Comparison of ENCODE assay signal across 16 cellular contexts in the genomic region with DNA sequence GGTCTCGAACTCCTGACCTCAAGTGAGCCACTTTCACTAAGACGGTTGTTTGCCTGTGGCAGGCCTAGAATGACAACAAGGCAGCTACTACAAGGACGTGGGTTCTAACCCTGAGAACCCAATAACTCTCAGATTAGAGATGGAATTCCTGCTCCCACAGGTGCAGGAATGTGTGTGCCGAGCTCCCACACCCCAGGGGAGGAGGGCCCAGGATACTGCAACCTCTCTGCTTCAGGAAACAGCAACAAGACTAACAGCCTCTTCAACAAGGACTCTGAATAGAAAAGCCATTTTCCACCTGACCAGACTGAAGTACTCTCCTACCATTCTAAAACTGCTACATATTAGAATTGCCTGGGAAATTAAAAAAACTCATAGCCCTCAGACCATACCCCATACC.
"Had no signal": no experiment of that assay in that cellular context is flagged by ENCODE, and none has a peak within 500 bp of the region (broad histone marks: within the 10 kb centered on the region; RNA-seq: fewer than 3 reads in every experiment).

No MANE protein-coding gene starts in this region.

- H3K27ac Mint-ChIP-seq: natural killer cell had no signal

- H3K27me3 ChIP-seq: esophagus squamous epithelium, sigmoid colon, tibial nerve, vagina had no signal

- H3K9ac ChIP-seq: parathyroid adenoma had no signal

- H3K4me3 ChIP-seq: esophagus squamous epithelium, sigmoid colon, tibial nerve, vagina had no signal

- H3K36me3 Mint-ChIP-seq: natural killer cell had no signal

- H2AFZ ChIP-seq: parathyroid adenoma had no signal

- ATAC-seq: natural killer cell; stimulated activated effector memory CD8-positive, alpha-beta T cell treated with anti-CD3 and anti-CD28 coated beads, Interleukin-12 subunit alpha, Interleukin-12 subunit beta, amount 100 ng/mL, for 72 hours had no signal

- H3K4me3 Mint-ChIP-seq: activated naive CD8-positive, alpha-beta T cell; dendritic cell treated with granulocyte-macrophage colony-stimulating factor and Interleukin-4, amounts not matched to agents 40 ng/mL and 50 ng/mL, for 4 days; natural killer cell; stimulated activated effector memory CD8-positive, alpha-beta T cell treated with anti-CD3 and anti-CD28 coated beads, Interleukin-12 subunit alpha, Interleukin-12 subunit beta, amount 100 ng/mL, for 72 hours had no signal

- H3K27me3 Mint-ChIP-seq: activated naive CD8-positive, alpha-beta T cell; dendritic cell treated with granulocyte-macrophage colony-stimulating factor and Interleukin-4, amounts not matched to agents 40 ng/mL and 50 ng/mL, for 4 days had no signal

- H3K9me3 Mint-ChIP-seq: dendritic cell treated with granulocyte-macrophage colony-stimulating factor and Interleukin-4, amounts not matched to agents 40 ng/mL and 50 ng/mL, for 4 days; natural killer cell; stimulated activated effector memory CD8-positive, alpha-beta T cell treated with anti-CD3 and anti-CD28 coated beads, Interleukin-12 subunit alpha, Interleukin-12 subunit beta, amount 100 ng/mL, for 72 hours had no signal

- DNase-seq: activated CD4-positive, alpha-beta T cell treated with anti-CD3 and anti-CD28 coated beads, Interleukin-2, amount 50 U/mL, for 1 hour; activated CD4-positive, CD25-positive, alpha-beta regulatory T cell treated with anti-CD3 and anti-CD28 coated beads, Interleukin-2, amount 50 U/mL, for 72 hours; effector memory CD4-positive, alpha-beta T cell; esophagus squamous epithelium; mesendoderm; natural killer cell; sigmoid colon; stimulated activated CD4-positive, alpha-beta T cell treated with anti-CD3 and anti-CD28 coated beads, Interleukin-4, amount 100 ng/mL, for 24 hours; T-helper 1 cell; T-helper 9 cell had no signal

- H3K27ac ChIP-seq: esophagus squamous epithelium, parathyroid adenoma, sigmoid colon, tibial nerve, vagina had no signal

- H3K9me3 ChIP-seq: esophagus squamous epithelium, sigmoid colon, tibial nerve, vagina had no signal
